In the genomic region with DNA sequence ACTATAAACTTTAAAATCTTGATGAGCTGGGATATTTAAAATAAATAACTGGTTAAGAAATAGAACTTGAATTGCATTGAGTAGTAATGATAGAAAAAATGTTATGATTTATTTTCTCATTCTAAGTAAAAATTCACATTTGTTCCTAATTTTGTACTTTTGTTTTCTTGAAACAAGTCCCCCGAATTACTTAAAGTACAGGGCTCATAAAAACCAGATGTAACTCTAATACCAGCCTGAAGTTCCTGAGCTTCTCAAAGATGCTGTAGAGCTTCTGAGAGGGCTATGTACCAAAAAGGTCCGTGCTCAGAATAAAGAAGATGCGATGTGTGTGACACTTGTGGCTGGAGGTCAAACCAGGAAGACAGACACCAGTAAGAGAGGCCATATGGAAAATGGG, we compare ENCODE assay signal across 21 cellular contexts.
"Had no signal": no experiment of that assay in that cellular context is flagged by ENCODE, and none has a peak within 500 bp of the region (broad histone marks: within the 10 kb centered on the region; RNA-seq: fewer than 3 reads in every experiment).

No MANE protein-coding gene starts in this region.

- H3K27ac Mint-ChIP-seq: natural killer cell; stimulated activated memory B cell treated with anti-CD40 and anti-IgM and Interleukin-4, amounts not matched to agents 10 μg/mL and 1 μg/mL and 100 μg/mL, for 72 hours; stimulated activated naive CD8-positive, alpha-beta T cell treated with anti-CD3 and anti-CD28 coated beads, Interleukin-15, Interleukin-2, amounts not matched to agents 100 ng/mL and 50 ng/mL, for 24 hours had no signal

- H3K36me3 Mint-ChIP-seq: natural killer cell; stimulated activated memory B cell treated with anti-CD40 and anti-IgM and Interleukin-4, amounts not matched to agents 10 μg/mL and 1 μg/mL and 100 μg/mL, for 72 hours had no signal

- H3K27me3 Mint-ChIP-seq: stimulated activated memory B cell treated with anti-CD40 and anti-IgM and Interleukin-4, amounts not matched to agents 10 μg/mL and 1 μg/mL and 100 μg/mL, for 72 hours; stimulated activated naive CD8-positive, alpha-beta T cell treated with anti-CD3 and anti-CD28 coated beads, Interleukin-15, Interleukin-2, amounts not matched to agents 100 ng/mL and 50 ng/mL, for 24 hours had no signal

- H3K9me3 ChIP-seq: colonic mucosa, lower lobe of right lung, ovary, psoas muscle, sigmoid colon, spleen, thoracic aorta, tibial nerve, upper lobe of left lung, uterus had no signal

- DNase-seq: colonic mucosa; dermis blood vessel endothelial cell; effector memory CD4-positive, alpha-beta T cell; hypothalamus; left ventricle myocardium superior; lower lobe of right lung; natural killer cell; occipital lobe; ovary; posterior cingulate gyrus; psoas muscle; right cardiac atrium; sigmoid colon; spleen; stimulated activated CD4-positive, alpha-beta T cell treated with anti-CD3 and anti-CD28 coated beads, Interleukin-4, amount 100 ng/mL, for 4 hours; upper lobe of left lung; uterus had no signal

- H3K4me1 Mint-ChIP-seq: natural killer cell had no signal

- H3K27ac ChIP-seq: colonic mucosa, lower lobe of right lung, ovary, psoas muscle, sigmoid colon, spleen, thoracic aorta, tibial nerve, upper lobe of left lung, uterus had no signal

- H3K27me3 ChIP-seq: colonic mucosa, ovary, sigmoid colon, spleen, tibial nerve, upper lobe of left lung, uterus had no signal

- H3K4me3 Mint-ChIP-seq: natural killer cell; stimulated activated memory B cell treated with anti-CD40 and anti-IgM and Interleukin-4, amounts not matched to agents 10 μg/mL and 1 μg/mL and 100 μg/mL, for 72 hours; stimulated activated naive CD8-positive, alpha-beta T cell treated with anti-CD3 and anti-CD28 coated beads, Interleukin-15, Interleukin-2, amounts not matched to agents 100 ng/mL and 50 ng/mL, for 24 hours had no signal

- H3K4me1 ChIP-seq: colonic mucosa, lower lobe of right lung, sigmoid colon, tibial nerve, upper lobe of left lung, uterus had no signal

- H3K9me3 Mint-ChIP-seq: natural killer cell; stimulated activated memory B cell treated with anti-CD40 and anti-IgM and Interleukin-4, amounts not matched to agents 10 μg/mL and 1 μg/mL and 100 μg/mL, for 72 hours had no signal

- ATAC-seq: left ventricle myocardium superior; lower lobe of right lung; natural killer cell; psoas muscle; right cardiac atrium; stimulated activated memory B cell treated with anti-CD40 and anti-IgM and Interleukin-4, amounts not matched to agents 10 μg/mL and 1 μg/mL and 100 μg/mL, for 72 hours had no signal

- H3K36me3 ChIP-seq: colonic mucosa, lower lobe of right lung, ovary, sigmoid colon, spleen, thoracic aorta, tibial nerve, upper lobe of left lung, uterus had no signal

- H3K4me3 ChIP-seq: colonic mucosa, lower lobe of right lung, ovary, psoas muscle, sigmoid colon, spleen, thoracic aorta, tibial nerve, upper lobe of left lung, uterus had no signal
